ENCODE assay signal across 8 cellular contexts in the genomic region with DNA sequence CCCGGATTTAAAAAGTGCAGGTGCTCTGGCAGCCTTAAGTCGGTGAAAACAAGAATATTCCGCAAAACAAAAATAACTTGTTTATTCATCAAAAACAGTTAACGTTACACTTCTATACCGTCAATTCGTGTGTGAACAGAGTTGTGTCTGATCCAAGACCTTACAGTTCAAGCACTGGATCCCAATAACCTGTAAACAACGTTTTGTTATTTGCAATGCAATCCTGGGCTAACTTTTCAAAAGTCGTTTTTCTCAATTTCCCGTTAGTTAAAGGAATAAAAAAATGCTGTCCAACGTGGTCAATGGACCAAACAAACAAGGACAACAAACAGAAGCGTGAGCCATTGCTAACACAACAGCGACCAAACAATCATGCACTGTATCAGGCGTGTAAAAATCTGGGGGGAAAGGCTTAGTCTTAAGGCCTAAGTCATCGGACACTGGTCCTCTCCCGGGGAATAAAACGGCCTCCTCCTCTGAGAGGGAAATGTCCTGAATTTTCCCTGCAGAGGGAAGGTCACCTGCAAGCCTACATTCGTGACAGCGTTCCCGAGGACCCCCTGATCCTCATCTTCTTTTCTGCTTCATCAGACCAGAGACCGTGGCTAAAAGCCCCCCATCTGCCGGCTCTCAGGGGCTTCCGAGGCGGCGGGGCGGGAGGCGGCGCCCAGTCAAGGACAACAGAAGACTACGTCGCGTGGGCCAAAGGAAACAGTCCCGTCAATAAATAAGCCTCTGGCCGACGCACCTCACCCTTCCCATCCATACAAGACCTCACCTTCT. TPM values are rescaled to one million over a fixed set of nuclear protein-coding genes. Genes with fewer than 3 reads are reported as not detected.
DNase-seq lines count a peak whose midpoint lies in the region; ATAC-seq and TF ChIP-seq lines count a peak whose summit lies in the region.

No MANE protein-coding gene starts in this region.

- H3K27me3 ChIP-seq in HCT116 (ENCODE audit: insufficient read depth, low read length): no peaks in the 10 kb centered on the region
- H3K27me3 ChIP-seq in lung (ENCODE audit: control insufficient read depth, insufficient read depth): no peaks in the 10 kb centered on the region
- no peaks in the 10 kb centered on the region for H3K27me3 ChIP-seq in tibial artery

- H3K4me1 ChIP-seq in HCT116 (ENCODE audit: control insufficient read depth in 1 of 2, insufficient read depth in 2 of 2, low read length in 2 of 2): peaks cover 10 to 21% of the 10 kb centered on the region in 2 experiments; a peak in 3 of 4 replicates
- H3K4me1 ChIP-seq in lung (ENCODE audit: control insufficient read depth in 2 of 2, insufficient read depth in 2 of 2, low read length in 2 of 2): peaks cover 3 to 16% of the 10 kb centered on the region in 2 donors
- peaks cover 0 to 52% (median 22%) of the 10 kb centered on the region in 4 donors for H3K4me1 ChIP-seq in tibial artery

- no peak for TF ChIP-seq CTCF in HCT116 (IDR thresholded peaks at IDR 0.05 in 2 of 3, conservative IDR thresholded peaks at IDR 0.05 in 1 of 3; ENCODE audit: borderline replicate concordance in 1 of 3, insufficient read depth in 1 of 3, low read depth in 2 of 3, low read length in 2 of 3)
- TF ChIP-seq CTCF in NB4 (IDR thresholded peaks at IDR 0.05; ENCODE audit: low read depth, low read length): no peak
- no peak for TF ChIP-seq CTCF in choroid plexus epithelial cell (conservative IDR thresholded peaks at IDR 0.05; ENCODE audit: low read depth, low read length)
- TF ChIP-seq CTCF in lung (IDR thresholded peaks at IDR 0.05; ENCODE audit: control extremely low read depth, extremely low read depth): no peak
- TF ChIP-seq CTCF in tibial artery (IDR thresholded peaks at IDR 0.05): no peak

- TF ChIP-seq POLR2A in HCT116 (IDR thresholded peaks at IDR 0.05; ENCODE audit: borderline replicate concordance, extremely low read depth, insufficient read depth, insufficient read length) (no peak), NB4 (IDR thresholded peaks at IDR 0.05; ENCODE audit: extremely low read depth, insufficient read length) (no peak)

- BruUV-seq in HCT116 (replicated peaks; lab: Mats Ljungman, UMichigan): TSS peak; percentile 74

- RAD21 ChIA-PET in HCT116 (lab: Charles Lee; ENCODE audit: low non-redundant PET in 1 of 2, low total read pairs in 2 of 2, uncharacterized antibody in 2 of 2, unreplicated experiment in 2 of 2): no interaction called here

- no peak for TF ChIP-seq RAD21 in HCT116 (IDR thresholded peaks at IDR 0.05; ENCODE audit: low read depth)

- H3K36me3 ChIP-seq in HCT116 (ENCODE audit: control insufficient read depth in 1 of 2, insufficient read depth in 2 of 2, low read length in 2 of 2): peaks cover 17 to 29% of the 10 kb centered on the region in 2 experiments
- H3K36me3 ChIP-seq in lung (ENCODE audit: control insufficient read depth in 2 of 2, insufficient read depth in 2 of 2, low read length in 2 of 2): peaks cover 9 to 15% of the 10 kb centered on the region in 2 donors
- H3K36me3 ChIP-seq in tibial artery: peaks cover 17 to 30% (median 22%) of the 10 kb centered on the region in 3 donors

- ATAC-seq in HCT116: peak; percentile 21
- peak; percentile 3 for ATAC-seq in lung (ENCODE audit: insufficient read depth, low FRiP score)

- no peaks in the 10 kb centered on the region for H3K9me2 ChIP-seq in HCT116 (ENCODE audit: insufficient read depth)

- 1% methylated on average over 33 of the region's 33 CpGs for WGBS in lung, 2 donors

- no peaks in the 10 kb centered on the region for H3K9me3 ChIP-seq in HCT116 (ENCODE audit: control insufficient read depth in 1 of 2, insufficient read depth in 1 of 2, low read depth in 1 of 2, low read length in 2 of 2)
- no peaks in the 10 kb centered on the region for H3K9me3 ChIP-seq in lung (ENCODE audit: control insufficient read depth in 2 of 2, insufficient read depth in 1 of 2, low read length in 1 of 2)
- no peaks in the 10 kb centered on the region for H3K9me3 ChIP-seq in tibial artery

- POLR2A ChIA-PET in HCT116 (lab: Charles Lee): interaction anchor here (1.1 kb wide), 1 partner anchor 63 kb away, joined by 3 read pairs; no protein-coding TSS in a partner anchor

- CTCF ChIA-PET in HCT116 (lab: Charles Lee): no interaction called here

- peak overlapping the region; percentile 81 for H3K9ac ChIP-seq in HCT116 (ENCODE audit: low read length)

- H3K27ac ChIP-seq in HCT116 (ENCODE audit: low read depth, low read length): peak overlapping the region; percentile 62
- H3K27ac ChIP-seq in lung (ENCODE audit: low read depth in 1 of 2, low read length in 1 of 2): peak overlapping the region; percentile 83 to 96
- peak overlapping the region; percentile 92 to 96 for H3K27ac ChIP-seq in tibial artery

- intact Hi-C loops in HCT116 (cut with micrococcal nuclease) (loop anchor here (2.0 to 10.0 kb wide), 2 partner anchors 72 to 154 kb away; a partner anchor contains a TSS), tibial artery (cut with DNase I; ENCODE audit: low total_unique reads) (no loop called here)

- DNase-seq in DMS53 (lab: John Stamatoyannopoulos, UW) (peak; percentile 46), DMS53 treated with DMSO at 0.1 percent for 48 hours (lab: John Stamatoyannopoulos, UW; ENCODE audit: unreplicated experiment) (no peak), HCT116 (ENCODE audit: low read depth, low spot score) (no peak), NB4 (ENCODE audit: low read depth) (peak; percentile 52), choroid plexus epithelial cell (ENCODE audit: low read depth) (peak; percentile 37), lung (ENCODE audit: low spot score) (no peak), tibial artery (no peak), germinal center (ENCODE audit: low spot score) (no peak)

- peaks cover 91% of the 10 kb centered on the region for H3K79me2 ChIP-seq in HCT116 (ENCODE audit: insufficient read depth, low read length)

- H3K4me2 ChIP-seq in HCT116 (ENCODE audit: low read length): peak overlapping the region; percentile 90

- peak overlapping the region; percentile 85 to 97 for H3K4me3 ChIP-seq in HCT116 (replicated peaks in 1 of 2; ENCODE audit: low read depth in 1 of 2, low read length in 2 of 2)
- H3K4me3 ChIP-seq in NB4 (ENCODE audit: low read depth, low read length): peak overlapping the region; percentile 99
- H3K4me3 ChIP-seq in choroid plexus epithelial cell (ENCODE audit: low read depth, low read length): peak overlapping the region; percentile 97
- peak overlapping the region; percentile 67 for H3K4me3 ChIP-seq in lung
- peak overlapping the region; percentile 94 to 96 for H3K4me3 ChIP-seq in tibial artery

- H2AFZ ChIP-seq in HCT116 (ENCODE audit: low read depth, low read length, poor library complexity, severe bottlenecking): no peak overlapping the region

- peaks cover 10% of the 10 kb centered on the region; the same call in 1 of the 2 replicates for H4K20me1 ChIP-seq in HCT116 (ENCODE audit: insufficient read depth)

TF ChIP-seq in HCT116, 20 proteins besides CTCF, POLR2A, EP300 and RAD21:
- TF ChIP-seq SP1 (IDR thresholded peaks at IDR 0.05; ENCODE audit: low read depth): no peak
- TF ChIP-seq ZFX (IDR thresholded peaks at IDR 0.05): peak; percentile 35; the same call in 1 of the 2 replicates

RNA-seq across cellular contexts. Expression of a gene that starts 0.5 kb away (rescaled TPM):
- total RNA-seq in HCT116 (2021; ENCODE audit: unreplicated experiment): 86.6 TPM
- 45.6 and 62.1 TPM in 2 replicates for polyA plus RNA-seq in HCT116 (2012)
- 10 to 100 TPM; 74.9 to 87.4 TPM for total RNA-seq in lung
- polyA plus RNA-seq in lung: 10 to 100 TPM; 16.3 to 46.2 TPM

RNA-seq across cellular contexts. Expression of a gene that starts 0.9 kb away (rescaled TPM):
- 985 TPM for total RNA-seq in HCT116 (2021; ENCODE audit: unreplicated experiment)
- polyA plus RNA-seq in HCT116 (2012): 1,577 and 1,664 TPM in 2 replicates
- 100 to 1,000 TPM; 217 to 409 TPM for total RNA-seq in lung
- polyA plus RNA-seq in lung: 100 to 1,000 TPM; 638 to 737 TPM

Comparison
In these comparisons a context has a peak if more than half of its experiments do, and no peak if none do; other contexts are left out.
1. DNase-seq: peak in DMS53 (single experiment), NB4 (single experiment) and choroid plexus epithelial cell (single experiment); none in DMS53 treated with DMSO at 0.1 percent for 48 hours (single experiment), HCT116 (single experiment), lung (single experiment), tibial artery (0 of 2) and germinal center (single experiment).
2. Peak in every context shown above with its lines, with median percentiles within 50 percentile points of each other: H3K27ac ChIP-seq and H3K4me3 ChIP-seq.